Comparison of ENCODE assay signal across 8 cellular contexts in genomic region chr5:159708090-159708489, GRCh38.
"Had no signal": no experiment of that assay in that cellular context is flagged by ENCODE, and none has a peak within 500 bp of the region (broad histone marks: within the 10 kb centered on the region; RNA-seq: fewer than 3 reads in every experiment).

No MANE protein-coding gene starts in this region.

- DNase-seq: GDM1, GF-D8 had no signal

- H3K4me3 ChIP-seq: GM12878 had no signal

- FAIRE-seq: G401.6, GM12878, GM12891, GM12892, GM18507, GM19239 had no signal

- ATAC-seq: GM12878 had no signal
